In genomic region chr4:40621229-40621591, GRCh38 we compare ENCODE assay signal across 10 cellular contexts. TPM values are rescaled to one million over a fixed set of nuclear protein-coding genes. Genes with fewer than 3 reads are reported as not detected.
A peak's percentile ranks its signal among the peaks of the same experiment; 100 is the strongest.
DNase-seq lines count a peak whose midpoint lies in the region; ATAC-seq, FAIRE-seq and TF ChIP-seq lines count a peak whose summit lies in the region.
"Had no signal": no experiment of that assay in that cellular context is flagged by ENCODE, and none has a peak within 500 bp of the region (broad histone marks: within the 10 kb centered on the region; RNA-seq: fewer than 3 reads in every experiment).

No MANE protein-coding gene starts in this region.

- intact Hi-C loops in activated T-helper 2 cell treated with anti-CD3 and anti-CD28 coated beads, Interferon-gamma antibody, Interleukin-2, Interleukin-4, amounts not matched to agents 10 μg/mL and 5 μg/mL and 100 μg/mL, durations not matched to agents 14 hours and 24 hours and 36 hours (cut with micrococcal nuclease): loop anchor here (10.0 kb wide), 1 partner anchor 156 kb away; no protein-coding TSS in a partner anchor
- intact Hi-C loops in gastrocnemius medialis (cut with DNase I; ENCODE audit: low total_unique reads): no loop called here

- no peaks in the 10 kb centered on the region for H3K27me3 ChIP-seq in osteoblast (ENCODE audit: insufficient read depth, low read length)
- H3K27me3 ChIP-seq in gastrocnemius medialis: peaks cover 0 to 6% (median 0%) of the 10 kb centered on the region in 3 donors

- no peak for TF ChIP-seq CTCF in osteoblast (IDR thresholded peaks at IDR 0.05; ENCODE audit: extremely low read depth, low read depth, low read length)
- TF ChIP-seq CTCF in progenitor cell of endocrine pancreas (IDR thresholded peaks at IDR 0.05; ENCODE audit: unreplicated experiment): no peak
- no peak for TF ChIP-seq CTCF in gastrocnemius medialis (IDR thresholded peaks at IDR 0.05 in 4 of 5, conservative IDR thresholded peaks at IDR 0.05 in 1 of 5)

- DNase-seq in activated T-helper 2 cell treated with anti-CD3 and anti-CD28 coated beads, Interferon-gamma antibody, Interleukin-2, Interleukin-4, amounts not matched to agents 10 μg/mL and 5 μg/mL and 100 μg/mL, durations not matched to agents 14 hours and 24 hours and 36 hours (ENCODE audit: low spot score): no peak
- no peak for DNase-seq in osteoblast (ENCODE audit: insufficient read length, low spot score, missing footprints)
- DNase-seq in progenitor cell of endocrine pancreas (ENCODE audit: low spot score, unreplicated experiment): no peak
- no peak for DNase-seq in GM19239 (ENCODE audit: insufficient read length, low spot score)
- no peak for DNase-seq in gastrocnemius medialis
- no peak for DNase-seq in NCI-H1694 (lab: John Stamatoyannopoulos, UW)

- H3K36me3 Mint-ChIP-seq in activated T-helper 2 cell treated with anti-CD3 and anti-CD28 coated beads, Interferon-gamma antibody, Interleukin-2, Interleukin-4, amounts not matched to agents 10 μg/mL and 5 μg/mL and 100 μg/mL, durations not matched to agents 14 hours and 24 hours and 36 hours (ENCODE audit: low read depth): peaks cover 38% of the 10 kb centered on the region
- peaks cover 13% of the 10 kb centered on the region for H3K36me3 Mint-ChIP-seq in progenitor cell of endocrine pancreas (ENCODE audit: insufficient read depth)

- H3K4me3 Mint-ChIP-seq in activated T-helper 2 cell treated with anti-CD3 and anti-CD28 coated beads, Interferon-gamma antibody, Interleukin-2, Interleukin-4, amounts not matched to agents 10 μg/mL and 5 μg/mL and 100 μg/mL, durations not matched to agents 14 hours and 24 hours and 36 hours (ENCODE audit: low read depth): no peak overlapping the region
- no peak overlapping the region for H3K4me3 Mint-ChIP-seq in progenitor cell of endocrine pancreas (ENCODE audit: low read depth)

- H3K27me3 Mint-ChIP-seq in activated T-helper 2 cell treated with anti-CD3 and anti-CD28 coated beads, Interferon-gamma antibody, Interleukin-2, Interleukin-4, amounts not matched to agents 10 μg/mL and 5 μg/mL and 100 μg/mL, durations not matched to agents 14 hours and 24 hours and 36 hours (ENCODE audit: low read depth): no peaks in the 10 kb centered on the region
- no peaks in the 10 kb centered on the region for H3K27me3 Mint-ChIP-seq in progenitor cell of endocrine pancreas

- no peak for TF ChIP-seq POLR2A in gastrocnemius medialis (IDR thresholded peaks at IDR 0.05)

- peak overlapping the region; percentile 42 for H3K27ac Mint-ChIP-seq in activated T-helper 2 cell treated with anti-CD3 and anti-CD28 coated beads, Interferon-gamma antibody, Interleukin-2, Interleukin-4, amounts not matched to agents 10 μg/mL and 5 μg/mL and 100 μg/mL, durations not matched to agents 14 hours and 24 hours and 36 hours
- no peak overlapping the region for H3K27ac Mint-ChIP-seq in progenitor cell of endocrine pancreas

- no peaks in the 10 kb centered on the region for H3K79me2 ChIP-seq in osteoblast (ENCODE audit: insufficient read depth, low read length)

- H3K9me3 ChIP-seq in osteoblast (ENCODE audit: low read depth, low read length) (no peaks in the 10 kb centered on the region), gastrocnemius medialis (no peaks in the 10 kb centered on the region)
- H3K9me3 ChIP-seq: esophagus muscularis mucosa had no signal

- in situ Hi-C loops in gastrocnemius medialis (cut with MboI; ENCODE audit: low sequenced_read_pairs in 4 of 4): no loop called here

- peak overlapping the region; percentile 71 for H3K27ac ChIP-seq in osteoblast (ENCODE audit: low read depth, low read length)
- H3K27ac ChIP-seq in gastrocnemius medialis: no peak overlapping the region

- H3K4me1 Mint-ChIP-seq in activated T-helper 2 cell treated with anti-CD3 and anti-CD28 coated beads, Interferon-gamma antibody, Interleukin-2, Interleukin-4, amounts not matched to agents 10 μg/mL and 5 μg/mL and 100 μg/mL, durations not matched to agents 14 hours and 24 hours and 36 hours (ENCODE audit: low read depth): peaks cover 47% of the 10 kb centered on the region
- H3K4me1 Mint-ChIP-seq in progenitor cell of endocrine pancreas (ENCODE audit: low read depth): peaks cover 30% of the 10 kb centered on the region

- H2AFZ ChIP-seq in osteoblast (ENCODE audit: low read length): peak overlapping the region; percentile 87

- peak overlapping the region; percentile 66 for H3K4me2 ChIP-seq in osteoblast (ENCODE audit: insufficient read depth, low read length)

- FAIRE-seq in GM19239 (lab: Jason Lieb, UNC): no peak
- FAIRE-seq: HTR-8/SVneo had no signal

- peak; percentile 48 for ATAC-seq in GM18502 (IDR thresholded peaks at IDR 0.05; ENCODE audit: poor library complexity, unreplicated experiment)
- peak; percentile 29 for ATAC-seq in HG02943 (IDR thresholded peaks at IDR 0.05; ENCODE audit: low read depth, unreplicated experiment)
- no peak for ATAC-seq in gastrocnemius medialis

- H3K4me3 ChIP-seq in osteoblast (ENCODE audit: insufficient read depth, low read length) (no peak overlapping the region), gastrocnemius medialis (no peak overlapping the region)
- H3K4me3 ChIP-seq: esophagus muscularis mucosa had no signal

- H3K9me3 Mint-ChIP-seq in activated T-helper 2 cell treated with anti-CD3 and anti-CD28 coated beads, Interferon-gamma antibody, Interleukin-2, Interleukin-4, amounts not matched to agents 10 μg/mL and 5 μg/mL and 100 μg/mL, durations not matched to agents 14 hours and 24 hours and 36 hours: peaks cover 5% of the 10 kb centered on the region
- H3K9me3 Mint-ChIP-seq in progenitor cell of endocrine pancreas (ENCODE audit: low read depth): no peaks in the 10 kb centered on the region

- H3K4me1 ChIP-seq in osteoblast (ENCODE audit: insufficient read depth, low read length) (peaks cover 15% of the 10 kb centered on the region), gastrocnemius medialis (no peaks in the 10 kb centered on the region)
- H3K4me1 ChIP-seq: esophagus muscularis mucosa had no signal

- H4K20me1 ChIP-seq in osteoblast (ENCODE audit: insufficient read depth, low read length): no peaks in the 10 kb centered on the region

- H3K36me3 ChIP-seq in osteoblast (ENCODE audit: insufficient read depth, low read length): no peaks in the 10 kb centered on the region
- no peaks in the 10 kb centered on the region for H3K36me3 ChIP-seq in gastrocnemius medialis
- H3K36me3 ChIP-seq: esophagus muscularis mucosa had no signal

RNA-seq across cellular contexts. Expression of gene RBM47, which starts 8.5 kb away (rescaled TPM):
- 32.9 and 34.8 TPM in 2 replicates for total RNA-seq in activated T-helper 2 cell treated with anti-CD3 and anti-CD28 coated beads, Interferon-gamma antibody, Interleukin-2, Interleukin-4, amounts not matched to agents 10 μg/mL and 5 μg/mL and 100 μg/mL, durations not matched to agents 14 hours and 24 hours and 36 hours
- 1.8 and 2.2 TPM in 2 replicates for total RNA-seq in osteoblast
- 64.3 and 64.8 TPM in 2 replicates for total RNA-seq in progenitor cell of endocrine pancreas
- 1 to 10 TPM; 1.5 to 8.7 (median 4.3) TPM for total RNA-seq in gastrocnemius medialis

Comparison
In these comparisons a context has a peak if more than half of its experiments do, and no peak if none do; other contexts are left out.
1. ATAC-seq: peak in GM18502 (single experiment) and HG02943 (single experiment); none in gastrocnemius medialis (0 of 2).